In genomic region chr10:69629519-69629896, GRCh38 we compare ENCODE assay signal across 8 cellular contexts. TPM values are rescaled to one million over a fixed set of nuclear protein-coding genes. Genes with fewer than 3 reads are reported as not detected.
DNase-seq lines count a peak whose midpoint lies in the region; ATAC-seq and TF ChIP-seq lines count a peak whose summit lies in the region.

No MANE protein-coding gene starts in this region.

- peak overlapping the region; percentile 80 for H3K4me2 ChIP-seq in hepatocyte

- H3K4me3 ChIP-seq in HFF-Myc (replicated peaks; ENCODE audit: low read depth, low read length): 0 out of 2 replicates have a peak overlapping the region, but pooled peaks have one; percentile 24
- no peak overlapping the region for H3K4me3 ChIP-seq in hepatocyte
- H3K4me3 ChIP-seq in sigmoid colon: peak overlapping the region; percentile 30 to 61 (median 58)

- CTCF ChIA-PET in activated CD8-positive, alpha-beta T cell treated with anti-CD3 and anti-CD28 coated beads, Interleukin-2, amount 10 ng/mL, durations not matched to agents 7 days and 5 days (lab: Charles Lee): interaction anchor here (0.8 to 2.9 kb wide), 17 partner anchors 8 to 121 kb away, joined by 3 to 16 read pairs (median 5); no protein-coding TSS in a partner anchor

- no peak for TF ChIP-seq POLR2A in sigmoid colon (IDR thresholded peaks at IDR 0.05)

- no peaks in the 10 kb centered on the region for H3K27me3 ChIP-seq in hepatocyte
- no peaks in the 10 kb centered on the region for H3K27me3 ChIP-seq in sigmoid colon

- ATAC-seq in activated CD8-positive, alpha-beta T cell treated with anti-CD3 and anti-CD28 coated beads, Interleukin-2, amount 10 ng/mL, durations not matched to agents 7 days and 5 days: no peak

- H3K36me3 Mint-ChIP-seq in activated CD8-positive, alpha-beta T cell treated with anti-CD3 and anti-CD28 coated beads, Interleukin-2, amount 10 ng/mL, durations not matched to agents 7 days and 5 days (ENCODE audit: low read depth): no peaks in the 10 kb centered on the region

- H3K36me3 ChIP-seq in hepatocyte (replicated peaks; ENCODE audit: insufficient read depth, low read depth): no peaks in the 10 kb centered on the region
- peaks cover 0 to 9% (median 0%) of the 10 kb centered on the region in 4 donors for H3K36me3 ChIP-seq in sigmoid colon

- H3K27me3 Mint-ChIP-seq in activated CD8-positive, alpha-beta T cell treated with anti-CD3 and anti-CD28 coated beads, Interleukin-2, amount 10 ng/mL, durations not matched to agents 7 days and 5 days (ENCODE audit: low read depth): peaks cover 2% of the 10 kb centered on the region

- H3K4me1 ChIP-seq in hepatocyte (ENCODE audit: insufficient read depth) (no peaks in the 10 kb centered on the region), sigmoid colon (peaks cover 2 to 16% (median 14%) of the 10 kb centered on the region in 4 donors)

- H3K27ac ChIP-seq in hepatocyte (no peak overlapping the region), sigmoid colon (peak overlapping the region in 1 of 4 donors; percentile 32)

- DNase-seq in HFF-Myc (ENCODE audit: extremely low read depth, low read depth) (no peak), hepatocyte (ENCODE audit: low spot score) (no peak), sigmoid colon (no peak), activated gamma-delta T cell treated with Interleukin-2 at 50 U/mL for 16 hours (no peak), RPMI8226 (no peak), NCI-H2171 (lab: John Stamatoyannopoulos, UW) (no peak), AML-193 (lab: John Stamatoyannopoulos, UW) (no peak)
- DNase-seq in activated CD8-positive, alpha-beta T cell treated with anti-CD3 and anti-CD28 coated beads, Interleukin-2, amount 10 ng/mL, durations not matched to agents 7 days and 5 days: no peak

- no peak for TF ChIP-seq EP300 in sigmoid colon (IDR thresholded peaks at IDR 0.05)

- H3K4me1 Mint-ChIP-seq in activated CD8-positive, alpha-beta T cell treated with anti-CD3 and anti-CD28 coated beads, Interleukin-2, amount 10 ng/mL, durations not matched to agents 7 days and 5 days (ENCODE audit: low read depth): peaks cover 13% of the 10 kb centered on the region

- intact Hi-C loops in sigmoid colon (cut with DNase I): loop anchor here (5.0 kb wide), 1 partner anchor 283 kb away; no protein-coding TSS in a partner anchor

- H3K9me3 ChIP-seq in hepatocyte (ENCODE audit: low read depth): no peaks in the 10 kb centered on the region
- H3K9me3 ChIP-seq in sigmoid colon: no peaks in the 10 kb centered on the region

- H3K79me2 ChIP-seq in hepatocyte: no peaks in the 10 kb centered on the region

- peak overlapping the region; percentile 62 for H3K4me3 Mint-ChIP-seq in activated CD8-positive, alpha-beta T cell treated with anti-CD3 and anti-CD28 coated beads, Interleukin-2, amount 10 ng/mL, durations not matched to agents 7 days and 5 days

- H3K27ac Mint-ChIP-seq in activated CD8-positive, alpha-beta T cell treated with anti-CD3 and anti-CD28 coated beads, Interleukin-2, amount 10 ng/mL, durations not matched to agents 7 days and 5 days: no peak overlapping the region

- no peaks in the 10 kb centered on the region for H4K20me1 ChIP-seq in hepatocyte (ENCODE audit: insufficient read depth, poor library complexity, severe bottlenecking)

- no peaks in the 10 kb centered on the region for H3K9me2 ChIP-seq in hepatocyte (replicated peaks; ENCODE audit: insufficient read depth)

- POLR2A ChIA-PET in activated CD8-positive, alpha-beta T cell treated with anti-CD3 and anti-CD28 coated beads, Interleukin-2, amount 10 ng/mL, durations not matched to agents 7 days and 5 days (lab: Charles Lee): no interaction called here

- WGBS in hepatocyte (ENCODE audit: low lambda C conversion rate, missing lambda C conversion rate): 63% methylated on average over 2 of the region's 2 CpGs
- WGBS in sigmoid colon, 2 donors: 48 to 50% methylated on average over 2 of the region's 2 CpGs

- peaks cover 21% of the 10 kb centered on the region for H3K9me3 Mint-ChIP-seq in activated CD8-positive, alpha-beta T cell treated with anti-CD3 and anti-CD28 coated beads, Interleukin-2, amount 10 ng/mL, durations not matched to agents 7 days and 5 days (ENCODE audit: insufficient read depth)

- TF ChIP-seq CTCF in HFF-Myc (IDR thresholded peaks at IDR 0.05; ENCODE audit: low read depth, low read length, missing control alignments): no peak
- TF ChIP-seq CTCF in hepatocyte (IDR thresholded peaks at IDR 0.05; ENCODE audit: poor library complexity): no peak
- no peak for TF ChIP-seq CTCF in sigmoid colon (IDR thresholded peaks at IDR 0.05)

- peak overlapping the region; percentile 78 for H2AFZ ChIP-seq in hepatocyte

RNA-seq across cellular contexts. Expression of gene FAM241B, which starts 0.5 kb away (rescaled TPM):
- total RNA-seq in activated CD8-positive, alpha-beta T cell treated with anti-CD3 and anti-CD28 coated beads, Interleukin-2, amount 10 ng/mL, durations not matched to agents 7 days and 5 days: 1 to 10 TPM; 5.4 to 6.1 TPM
- total RNA-seq in hepatocyte: 3.7 TPM in 2 replicates
- polyA plus RNA-seq in hepatocyte: 13.7 and 14.7 TPM in 2 replicates
- 1 to 10 TPM; 3.0 to 6.3 (median 3.5) TPM for total RNA-seq in sigmoid colon
- 1 to 10 TPM; 2.5 to 6.9 (median 4.2) TPM for polyA plus RNA-seq in sigmoid colon

RNA-seq across cellular contexts. Expression of gene NEUROG3, which starts 56.3 kb away (rescaled TPM):
- not detected for total RNA-seq in activated CD8-positive, alpha-beta T cell treated with anti-CD3 and anti-CD28 coated beads, Interleukin-2, amount 10 ng/mL, durations not matched to agents 7 days and 5 days
- not detected in 2 replicates for total RNA-seq in hepatocyte
- polyA plus RNA-seq in hepatocyte: 0.87 and 1.2 TPM in 2 replicates
- not detected for total RNA-seq in sigmoid colon
- polyA plus RNA-seq in sigmoid colon: 1 to 10 TPM; 1.2 to 1.4 (median 1.3) TPM
